In genomic region chr1:201360901-201361651, GRCh38 we compare ENCODE assay signal across 16 cellular contexts. TPM values are rescaled to one million over a fixed set of nuclear protein-coding genes. Genes with fewer than 3 reads are reported as not detected.
DNase-seq lines count a peak whose midpoint lies in the region; ATAC-seq and TF ChIP-seq lines count a peak whose summit lies in the region.
"Had no signal": no experiment of that assay in that cellular context is flagged by ENCODE, and none has a peak within 500 bp of the region (broad histone marks: within the 10 kb centered on the region; RNA-seq: fewer than 3 reads in every experiment).

No MANE protein-coding gene starts in this region.

- H2AFZ ChIP-seq in GM23338 = no peak overlapping the region

- no peak overlapping the region for H3K4me3 ChIP-seq in GM23338
- no peak overlapping the region for H3K4me3 ChIP-seq in endodermal cell (ENCODE audit: low read length)
- no peak overlapping the region for H3K4me3 ChIP-seq in right atrium auricular region
- H3K4me3 ChIP-seq in spleen = no peak overlapping the region

- intact Hi-C loops in spleen (cut with DNase I; ENCODE audit: low total_unique reads) = loop anchor here (5.0 kb wide), 1 partner anchor 104 kb away; no protein-coding TSS in a partner anchor

- no peak overlapping the region for H3K27ac ChIP-seq in GM23338 (ENCODE audit: low read depth)
- H3K27ac ChIP-seq in endodermal cell (ENCODE audit: low read depth, low read length) = no peak overlapping the region
- H3K27ac ChIP-seq in right atrium auricular region = peak overlapping the region; percentile 43 to 45
- H3K27ac ChIP-seq in spleen = no peak overlapping the region
- H3K27ac ChIP-seq: KMS-11 had no signal

- H4K20me1 ChIP-seq in GM23338 (replicated peaks; ENCODE audit: insufficient read depth) = no peaks in the 10 kb centered on the region

- H3K27me3 ChIP-seq in GM23338 (ENCODE audit: insufficient read depth) = no peaks in the 10 kb centered on the region
- no peaks in the 10 kb centered on the region for H3K27me3 ChIP-seq in endodermal cell (ENCODE audit: control insufficient read depth, insufficient read depth, low read length, poor library complexity, severe bottlenecking)
- H3K27me3 ChIP-seq in right atrium auricular region = no peaks in the 10 kb centered on the region
- peaks cover 0 to 35% (median 0%) of the 10 kb centered on the region in 7 donors for H3K27me3 ChIP-seq in spleen (replicated peaks in 1 of 7)

- WGBS in endodermal cell (ENCODE audit: insufficient coverage in 1 of 2, insufficient read length in 1 of 2), 2 experiments = 92 to 97% methylated on average over 7 to 15 of the region's 15 CpGs
- 80 to 89% (median 81%) methylated on average over 11 to 15 of the region's 15 CpGs for WGBS in spleen, 5 donors

- H3K9me3 ChIP-seq in endodermal cell (ENCODE audit: control insufficient read depth, low read length) (no peaks in the 10 kb centered on the region), right atrium auricular region (no peaks in the 10 kb centered on the region), spleen (no peaks in the 10 kb centered on the region)
- H3K9me3 ChIP-seq: Caco-2 had no signal

- DNase-seq in GM23338 (ENCODE audit: low spot score) (no peak), endodermal cell (peak; percentile 37), right atrium auricular region (ENCODE audit: low spot score) (no peak), spleen (peak; percentile 64), NCI-H2171 treated with DMSO at 0.1 percent for 48 hours (lab: John Stamatoyannopoulos, UW) (no peak), globus pallidus (ENCODE audit: low spot score) (no peak)
- DNase-seq in activated naive CD8-positive, alpha-beta T cell treated with anti-CD3 and anti-CD28 coated beads, Interleukin-2, amount 50 U/mL, for 24 hours = no peak
- DNase-seq: NCI-H1436 treated with DMSO at 0.1 percent for 48 hours, NCI-H2029 treated with DMSO at 0.1 percent for 48 hours, NCI-H748 treated with DMSO at 0.1 percent for 48 hours had no signal

- H3F3A ChIP-seq in GM23338 (replicated peaks; ENCODE audit: low read depth) = no peaks in the 10 kb centered on the region

- H3K4me2 ChIP-seq in GM23338 = no peak overlapping the region
- H3K4me2 ChIP-seq: KMS-11 had no signal

- H3K27me3 Mint-ChIP-seq in GM23338 (ENCODE audit: insufficient read depth, low read depth, poor library complexity) (peaks cover 23% of the 10 kb centered on the region), endodermal cell (ENCODE audit: insufficient read depth) (no peaks in the 10 kb centered on the region)
- H3K27me3 Mint-ChIP-seq in activated naive CD8-positive, alpha-beta T cell treated with anti-CD3 and anti-CD28 coated beads, Interleukin-2, amount 50 U/mL, for 24 hours = peaks cover 8% of the 10 kb centered on the region

- H3K79me2 ChIP-seq in GM23338 (replicated peaks; ENCODE audit: insufficient read depth) = no peaks in the 10 kb centered on the region

- H3K4me1 ChIP-seq in GM23338 (ENCODE audit: insufficient read depth) (peaks cover 9% of the 10 kb centered on the region), endodermal cell (ENCODE audit: control insufficient read depth, insufficient read depth, low read length) (no peaks in the 10 kb centered on the region), right atrium auricular region (peaks cover 0 to 7% of the 10 kb centered on the region in 2 donors), spleen (no peaks in the 10 kb centered on the region)
- H3K4me1 ChIP-seq: Caco-2 had no signal

- no peaks in the 10 kb centered on the region for H3K36me3 ChIP-seq in GM23338 (ENCODE audit: insufficient read depth)
- H3K36me3 ChIP-seq in endodermal cell (ENCODE audit: control insufficient read depth, insufficient read depth, low read length) = no peaks in the 10 kb centered on the region
- peaks cover 74% of the 10 kb centered on the region for H3K36me3 ChIP-seq in right atrium auricular region
- no peaks in the 10 kb centered on the region for H3K36me3 ChIP-seq in spleen

- peak; percentile 7; the same call in 2 of the 3 replicates for ATAC-seq in GM23338
- ATAC-seq in activated naive CD8-positive, alpha-beta T cell treated with anti-CD3 and anti-CD28 coated beads, Interleukin-2, amount 50 U/mL, for 24 hours = no peak

- TF ChIP-seq CTCF in GM23338 (conservative IDR thresholded peaks at IDR 0.05; ENCODE audit: low read depth in 2 of 2) = no peak
- TF ChIP-seq CTCF in endodermal cell (conservative IDR thresholded peaks at IDR 0.05) = no peak
- no peak for TF ChIP-seq CTCF in right atrium auricular region (IDR thresholded peaks at IDR 0.05)
- TF ChIP-seq CTCF in spleen (IDR thresholded peaks at IDR 0.05 in 8 of 11, conservative IDR thresholded peaks at IDR 0.05 in 3 of 11) = no peak

- no peak overlapping the region for H3K4me3 Mint-ChIP-seq in GM23338
- H3K4me3 Mint-ChIP-seq in endodermal cell = no peak overlapping the region
- H3K4me3 Mint-ChIP-seq in activated naive CD8-positive, alpha-beta T cell treated with anti-CD3 and anti-CD28 coated beads, Interleukin-2, amount 50 U/mL, for 24 hours = no peak overlapping the region
- H3K4me3 Mint-ChIP-seq: CD4-positive, CD25-positive, alpha-beta regulatory T cell had no signal

- TF ChIP-seq POLR2A in spleen (IDR thresholded peaks at IDR 0.05) = no peak

- H3K36me3 Mint-ChIP-seq in GM23338 (ENCODE audit: low read depth) (no peaks in the 10 kb centered on the region), endodermal cell (ENCODE audit: low read depth) (no peaks in the 10 kb centered on the region)
- H3K36me3 Mint-ChIP-seq in activated naive CD8-positive, alpha-beta T cell treated with anti-CD3 and anti-CD28 coated beads, Interleukin-2, amount 50 U/mL, for 24 hours (ENCODE audit: low read depth) = no peaks in the 10 kb centered on the region
- H3K36me3 Mint-ChIP-seq: CD4-positive, CD25-positive, alpha-beta regulatory T cell had no signal

- H3K9me3 Mint-ChIP-seq in GM23338 (no peaks in the 10 kb centered on the region), endodermal cell (no peaks in the 10 kb centered on the region)
- no peaks in the 10 kb centered on the region for H3K9me3 Mint-ChIP-seq in activated naive CD8-positive, alpha-beta T cell treated with anti-CD3 and anti-CD28 coated beads, Interleukin-2, amount 50 U/mL, for 24 hours
- H3K9me3 Mint-ChIP-seq: CD4-positive, CD25-positive, alpha-beta regulatory T cell had no signal

- H3K4me1 Mint-ChIP-seq in GM23338 = peaks cover 20% of the 10 kb centered on the region
- H3K4me1 Mint-ChIP-seq in endodermal cell = peaks cover 6% of the 10 kb centered on the region
- H3K4me1 Mint-ChIP-seq in activated naive CD8-positive, alpha-beta T cell treated with anti-CD3 and anti-CD28 coated beads, Interleukin-2, amount 50 U/mL, for 24 hours = no peaks in the 10 kb centered on the region
- H3K4me1 Mint-ChIP-seq: CD4-positive, CD25-positive, alpha-beta regulatory T cell had no signal

- H3K27ac Mint-ChIP-seq in GM23338 (no peak overlapping the region), endodermal cell (no peak overlapping the region)
- H3K27ac Mint-ChIP-seq in activated naive CD8-positive, alpha-beta T cell treated with anti-CD3 and anti-CD28 coated beads, Interleukin-2, amount 50 U/mL, for 24 hours = no peak overlapping the region
- H3K27ac Mint-ChIP-seq: CD4-positive, CD25-positive, alpha-beta regulatory T cell had no signal

- H3K9ac ChIP-seq in endodermal cell (ENCODE audit: extremely low read depth, low read length, poor library complexity, severe bottlenecking) = no peak overlapping the region
- H3K9ac ChIP-seq: KMS-11 had no signal

- no peaks in the 10 kb centered on the region for H3K9me2 ChIP-seq in GM23338 (ENCODE audit: insufficient read depth)

TF ChIP-seq in GM23338, 12 proteins besides CTCF, POLR2A, EP300 and RAD21:
- TF ChIP-seq JUNB (IDR thresholded peaks at IDR 0.05; ENCODE audit: unreplicated experiment) = no peak
- no peak for TF ChIP-seq ZNF114 (CRISPR knock-in tag; IDR thresholded peaks at IDR 0.05)
- no peak for TF ChIP-seq EZH2 (IDR thresholded peaks at IDR 0.05; ENCODE audit: low read depth, unreplicated experiment)
- TF ChIP-seq POLR2AphosphoS5 (IDR thresholded peaks at IDR 0.05; ENCODE audit: low read depth) = no peak
- no peak for TF ChIP-seq ETS1 (IDR thresholded peaks at IDR 0.05)
- TF ChIP-seq EZH2phosphoT487 (IDR thresholded peaks at IDR 0.05; ENCODE audit: unreplicated experiment) = no peak
- TF ChIP-seq STAT1 (IDR thresholded peaks at IDR 0.05; ENCODE audit: unreplicated experiment) = no peak
- no peak for TF ChIP-seq CREB1 (CRISPR knock-in tag; IDR thresholded peaks at IDR 0.05; ENCODE audit: low read depth)

RNA-seq across cellular contexts. Expression of gene TNNT2, which starts 16.4 kb away (rescaled TPM):
- total RNA-seq in GM23338 (2014; rRNA removed; shearing (Covaris generic)) = 4.5 and 7.5 TPM in 2 replicates
- 19.1 and 25.3 TPM in 2 replicates for polyA plus RNA-seq in GM23338 (2016; fragmentation: Nextera tagmentation; extraction: Ambion mirVana)
- total RNA-seq in endodermal cell = under 1 TPM; 0.35 to 0.88 TPM
- polyA plus RNA-seq in endodermal cell (2013, experiment 1 of 2) = 3.2 TPM
- polyA plus RNA-seq in endodermal cell (2013, experiment 2 of 2) = 3.6 TPM
- over 10,000 TPM in 1 of 2 donors, 1,000 to 10,000 TPM in 1; 4,112 to 12,321 TPM for total RNA-seq in right atrium auricular region
- under 1 TPM in 2 of 7 donors, not detected in 5; 0.41 to 0.55 TPM for total RNA-seq in spleen
- 1 to 10 TPM; 1.2 to 3.8 (median 3.8) TPM for polyA plus RNA-seq in spleen
- total RNA-seq: CD4-positive, CD25-positive, alpha-beta regulatory T cell; M059J; NCI-H460; RPMI7951 had no signal
- polyA plus RNA-seq: CD4-positive, CD25-positive, alpha-beta regulatory T cell had no signal

RNA-seq across cellular contexts. Expression of gene LAD1, which starts 38.0 kb away (rescaled TPM):
- total RNA-seq in GM23338 (2014; rRNA removed; shearing (Covaris generic)) = 17.6 and 22.3 TPM in 2 replicates
- 18.0 and 18.9 TPM in 2 replicates for polyA plus RNA-seq in GM23338 (2016; fragmentation: Nextera tagmentation; extraction: Ambion mirVana)
- 10 to 100 TPM; 13.5 to 13.6 TPM for total RNA-seq in endodermal cell
- 1.2 TPM for polyA plus RNA-seq in endodermal cell (2013, experiment 1 of 2)
- 0.62 TPM for polyA plus RNA-seq in endodermal cell (2013, experiment 2 of 2)
- total RNA-seq in right atrium auricular region = 1 to 10 TPM; 1.4 to 8.8 TPM
- 1 to 10 TPM in 2 of 7 donors, under 1 TPM in 2, not detected in 3; 0.64 to 2.0 (median 1.3) TPM for total RNA-seq in spleen
- 1 to 10 TPM in 2 of 3 donors, under 1 TPM in 1; 0.96 to 4.0 (median 2.4) TPM for polyA plus RNA-seq in spleen
- total RNA-seq: CD4-positive, CD25-positive, alpha-beta regulatory T cell; NCI-H460; RPMI7951 had no signal
- polyA plus RNA-seq: CD4-positive, CD25-positive, alpha-beta regulatory T cell had no signal

Comparison
In these comparisons a context has a peak if more than half of its experiments do, and no peak if none do; other contexts are left out.
1. DNase-seq: peak in endodermal cell (single experiment) and spleen (single experiment); none in GM23338 (single experiment), right atrium auricular region (single experiment), NCI-H2171 treated with DMSO at 0.1 percent for 48 hours (single experiment), globus pallidus (single experiment) and activated naive CD8-positive, alpha-beta T cell treated with anti-CD3 and anti-CD28 coated beads, Interleukin-2, amount 50 U/mL, for 24 hours (single experiment).
2. H3K27ac ChIP-seq: peak in right atrium auricular region (2 of 2); none in GM23338 (single experiment), endodermal cell (single experiment) and spleen (0 of 8).
3. RNA of gene TNNT2, which starts 16.4 kb away (total RNA-seq): 4,112 to 12,321 TPM in right atrium auricular region; 4.5 to 7.5 TPM in GM23338, 0.35 to 0.88 TPM in endodermal cell and 0.41 to 0.55 TPM in spleen; every median in the first group is over 100 times any median in the second.